In the genomic region with DNA sequence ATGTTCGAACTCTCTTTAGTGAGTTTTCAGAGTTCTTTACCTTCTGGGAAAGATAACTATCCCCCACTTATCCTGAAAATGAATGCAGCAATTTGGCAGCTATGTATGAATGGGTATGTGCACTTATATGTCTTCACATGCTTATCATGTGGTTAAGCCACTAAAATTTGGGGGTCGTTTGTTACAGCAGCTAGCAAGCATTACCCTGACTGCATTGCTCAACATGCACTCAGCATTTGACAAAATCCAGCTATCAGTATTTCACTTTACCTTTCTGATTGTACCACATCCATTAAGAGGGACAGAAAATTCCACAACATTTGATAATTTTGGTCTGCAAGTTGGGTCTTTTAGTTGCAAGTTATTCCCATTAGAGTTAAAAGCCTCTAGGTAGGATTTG, we compare ENCODE assay signal across 8 cellular contexts.
"Had no signal": no experiment of that assay in that cellular context is flagged by ENCODE, and none has a peak within 500 bp of the region (broad histone marks: within the 10 kb centered on the region; RNA-seq: fewer than 3 reads in every experiment).

No MANE protein-coding gene starts in this region.

- FAIRE-seq: G401.6, GM12878, GM12891, GM12892, GM18507, GM19239 had no signal

- ATAC-seq: GM12878 had no signal

- H3K4me3 ChIP-seq: GM12878 had no signal

- DNase-seq: GDM1, GF-D8 had no signal
